23 cellular contexts compared by ENCODE assay signal in genomic region chr7:119937745-119938144, GRCh38.
"Had no signal": no experiment of that assay in that cellular context is flagged by ENCODE, and none has a peak within 500 bp of the region (broad histone marks: within the 10 kb centered on the region; RNA-seq: fewer than 3 reads in every experiment).

No MANE protein-coding gene starts in this region.

- ATAC-seq: natural killer cell; sciatic nerve; stimulated activated naive B cell treated with anti-CD40 and anti-IgM and Interleukin-4, amounts not matched to agents 10 μg/mL and 1 μg/mL and 100 μg/mL, for 72 hours; stimulated activated naive CD8-positive, alpha-beta T cell treated with anti-CD3 and anti-CD28 coated beads, Interleukin-15, Interleukin-2, amounts not matched to agents 100 U/mL and 50 U/mL, for 24 hours had no signal

- H3K27ac ChIP-seq: left ventricle myocardium inferior, ovary, right atrium auricular region, skin epidermis, stomach, testis, thyroid gland, transverse colon, upper lobe of left lung, vagina had no signal

- H3K4me3 ChIP-seq: left ventricle myocardium inferior, lung, ovary, right atrium auricular region, skin epidermis, stomach, testis, thyroid gland, transverse colon, upper lobe of left lung, vagina had no signal

- DNase-seq: islet precursor cell; left ventricle myocardium inferior; mesendoderm; naive B cell; natural killer cell; nephron progenitor cell; ovary; stimulated activated CD4-positive, alpha-beta T cell treated with anti-CD3 and anti-CD28 coated beads, Interleukin-12 subunit alpha, Interleukin-12 subunit beta, amount 100 ng/mL, for 4 hours; stimulated activated CD4-positive, alpha-beta T cell treated with anti-CD3 and anti-CD28 coated beads, Interleukin-15, amount 100 ng/mL, for 24 hours; stimulated activated CD4-positive, alpha-beta T cell treated with anti-CD3 and anti-CD28 coated beads, Interleukin-2, amount 100 ng/mL, for 24 hours; stimulated activated CD4-positive, alpha-beta T cell treated with anti-CD3 and anti-CD28 coated beads, Interleukin-4, amount 100 ng/mL, for 1 hour; stimulated activated naive B cell treated with anti-CD40 and anti-IgM and Interleukin-4, amounts not matched to agents 10 μg/mL and 1 μg/mL and 100 μg/mL, for 72 hours; stimulated activated naive CD8-positive, alpha-beta T cell treated with anti-CD3 and anti-CD28 coated beads, Interleukin-15, Interleukin-2, amounts not matched to agents 100 U/mL and 50 U/mL, for 24 hours; stomach; testis; thyroid gland; transverse colon; upper lobe of left lung had no signal

- H3K36me3 ChIP-seq: left ventricle myocardium inferior, ovary, right atrium auricular region, stomach, thyroid gland, transverse colon, upper lobe of left lung, vagina had no signal

- H3K27me3 ChIP-seq: right atrium auricular region, stomach, testis, thyroid gland, transverse colon, upper lobe of left lung, vagina had no signal

- H3K9me3 ChIP-seq: left ventricle myocardium inferior, ovary, right atrium auricular region, stomach, testis, thyroid gland, transverse colon, upper lobe of left lung, vagina had no signal

- H3K4me1 ChIP-seq: left ventricle myocardium inferior, right atrium auricular region, stomach, testis, thyroid gland, transverse colon, upper lobe of left lung, vagina had no signal
